Comparison of ENCODE assay signal across 19 cellular contexts in genomic region chr12:14211829-14212455, GRCh38.
DNase-seq lines count a peak whose midpoint lies in the region; ATAC-seq, FAIRE-seq and TF ChIP-seq lines count a peak whose summit lies in the region.
"Had no signal": no experiment of that assay in that cellular context is flagged by ENCODE, and none has a peak within 500 bp of the region (broad histone marks: within the 10 kb centered on the region; RNA-seq: fewer than 3 reads in every experiment).

No MANE protein-coding gene starts in this region.

- no peaks in the 10 kb centered on the region for H3K9me3 ChIP-seq in kidney (ENCODE audit: control insufficient read depth in 1 of 2, low read length in 2 of 2)
- H3K9me3 ChIP-seq: A549, ovary, spleen had no signal

- no peak overlapping the region for H3K4me3 Mint-ChIP-seq in mesothelial cell of epicardium
- no peak overlapping the region for H3K4me3 Mint-ChIP-seq in natural killer cell

- H3K27me3 Mint-ChIP-seq in mesothelial cell of epicardium (ENCODE audit: low read depth) = no peaks in the 10 kb centered on the region
- H3K27me3 Mint-ChIP-seq in natural killer cell (ENCODE audit: low read depth in 2 of 2) = peaks cover 0 to 6% of the 10 kb centered on the region in 2 donors

- TF ChIP-seq CTCF in mesothelial cell of epicardium (IDR thresholded peaks at IDR 0.05; ENCODE audit: unreplicated experiment) (no peak), natural killer cell (IDR thresholded peaks at IDR 0.05) (no peak), kidney (IDR thresholded peaks at IDR 0.05; ENCODE audit: borderline replicate concordance, extremely low read depth, insufficient read depth) (no peak)

- H3K27ac Mint-ChIP-seq in mesothelial cell of epicardium (peak overlapping the region; percentile 94), natural killer cell (no peak overlapping the region)

- H3K4me1 Mint-ChIP-seq in mesothelial cell of epicardium (peaks cover 58% of the 10 kb centered on the region), natural killer cell (peaks cover 0 to 7% of the 10 kb centered on the region in 2 donors)

- H3K36me3 ChIP-seq in kidney (ENCODE audit: control insufficient read depth in 1 of 2, insufficient read depth in 2 of 2, low read length in 2 of 2) = no peaks in the 10 kb centered on the region
- H3K36me3 ChIP-seq: ovary, spleen had no signal

- ATAC-seq in natural killer cell = no peak
- ATAC-seq in GM21737 (IDR thresholded peaks at IDR 0.05; ENCODE audit: unreplicated experiment) = no peak
- ATAC-seq: A549 had no signal

- H3K36me3 Mint-ChIP-seq in mesothelial cell of epicardium (peaks cover 7% of the 10 kb centered on the region), natural killer cell (no peaks in the 10 kb centered on the region)

- H3K4me3 ChIP-seq in kidney (ENCODE audit: low read length in 2 of 2) = no peak overlapping the region
- H3K4me3 ChIP-seq: A549, ovary, spleen had no signal

- peak overlapping the region; percentile 39 for H3K27ac ChIP-seq in cingulate gyrus (ENCODE audit: low read depth, low read length)
- H3K27ac ChIP-seq in kidney (ENCODE audit: low read depth in 2 of 2, low read length in 2 of 2) = no peak overlapping the region
- H3K27ac ChIP-seq: A549, ovary, spleen had no signal

- H3K9ac ChIP-seq in kidney (ENCODE audit: low read length in 2 of 2) = no peak overlapping the region

- in situ Hi-C loops in G401 (cut with HindIII; ENCODE audit: low sequenced_read_pairs) = no loop called here

- intact Hi-C loops in natural killer cell (cut with micrococcal nuclease) (no loop called here), kidney (cut with DNase I) (no loop called here)

- H3K9me3 Mint-ChIP-seq in mesothelial cell of epicardium = peaks cover 4% of the 10 kb centered on the region
- no peaks in the 10 kb centered on the region for H3K9me3 Mint-ChIP-seq in natural killer cell

- DNase-seq in G401 (ENCODE audit: low spot score) (peak; percentile 20), mesothelial cell of epicardium (ENCODE audit: low spot score in 2 of 2, unreplicated experiment in 2 of 2) (no peak), retina (peak; percentile 79), NCI-H1694 (lab: John Stamatoyannopoulos, UW) (no peak), natural killer cell (no peak), kidney (no peak)
- DNase-seq: activated CD4-positive, alpha-beta T cell treated with anti-CD3 and anti-CD28 coated beads for 48 hours; activated CD8-positive, alpha-beta memory T cell treated with anti-CD3 and anti-CD28 coated beads, Interleukin-2, amount 50 U/mL, for 48 hours; activated naive CD4-positive, alpha-beta T cell; DMS 273 treated with DMSO at 0.1 percent for 48 hours; kidney glomerular epithelial cell; NCI-H2171 treated with DMSO at 0.1 percent for 48 hours; NCI-H82; ovary; spleen had no signal

- no peak for FAIRE-seq in kidney (lab: Jason Lieb, UNC)
- FAIRE-seq: A549, GM12891 had no signal

- peaks cover 6 to 15% of the 10 kb centered on the region in 2 donors for H3K4me1 ChIP-seq in kidney (ENCODE audit: control insufficient read depth in 1 of 2, insufficient read depth in 1 of 2, low read depth in 1 of 2, low read length in 2 of 2)
- H3K4me1 ChIP-seq: A549 had no signal

Comparison
In these comparisons a context has a peak if more than half of its experiments do, and no peak if none do; other contexts are left out.
1. DNase-seq: peak in G401 (single experiment) and retina (single experiment); none in mesothelial cell of epicardium (0 of 2), NCI-H1694 (single experiment), natural killer cell (single experiment) and kidney (single experiment).